In genomic region chr6:11201015-11201414, GRCh38 we compare ENCODE assay signal across 14 cellular contexts. TPM values are rescaled to one million over a fixed set of nuclear protein-coding genes. Genes with fewer than 3 reads are reported as not detected.
DNase-seq lines count a peak whose midpoint lies in the region; ATAC-seq and TF ChIP-seq lines count a peak whose summit lies in the region.
"Had no signal": no experiment of that assay in that cellular context is flagged by ENCODE, and none has a peak within 500 bp of the region (broad histone marks: within the 10 kb centered on the region; RNA-seq: fewer than 3 reads in every experiment).

No MANE protein-coding gene starts in this region.

- H2AK9ac ChIP-seq in IMR-90 (replicated peaks; ENCODE audit: low read depth, low read length, poor library complexity), result peak overlapping the region; percentile 12

- H3K4me1 ChIP-seq in IMR-90 (ENCODE audit: control insufficient read depth, insufficient read depth, low read length), result peaks cover 42% of the 10 kb centered on the region
- peaks cover 37% of the 10 kb centered on the region for H3K4me1 ChIP-seq in hepatocyte (ENCODE audit: insufficient read depth)

- H4K20me1 ChIP-seq in IMR-90 (ENCODE audit: insufficient read depth, low read length) (peaks cover 4% of the 10 kb centered on the region; the same call in 1 of the 2 replicates), hepatocyte (ENCODE audit: insufficient read depth, poor library complexity, severe bottlenecking) (no peaks in the 10 kb centered on the region)

- peaks cover 54% of the 10 kb centered on the region for H3K36me3 Mint-ChIP-seq in CD4-positive, alpha-beta T cell (ENCODE audit: low read depth)
- peaks cover 24% of the 10 kb centered on the region for H3K36me3 Mint-ChIP-seq in effector memory CD8-positive, alpha-beta T cell (ENCODE audit: insufficient read depth)
- H3K36me3 Mint-ChIP-seq in osteocyte (ENCODE audit: unreplicated experiment), result peaks cover 2% of the 10 kb centered on the region

- no TSS peak for BruUV-seq in IMR-90 (replicated peaks; lab: Mats Ljungman, UMichigan)

- peak overlapping the region; percentile 83 to 91 for H4K8ac ChIP-seq in IMR-90 (ENCODE audit: low read depth in 2 of 2, low read length in 2 of 2)

- POLR2A ChIA-PET in CD4-positive, alpha-beta T cell (lab: Charles Lee), result no interaction called here
- POLR2A ChIA-PET in IMR-90 (lab: Charles Lee; ENCODE audit: unreplicated experiment), result no interaction called here

- H2BK15ac ChIP-seq in IMR-90 (ENCODE audit: low read depth, low read length), result peak overlapping the region; percentile 88; the same call in 2 of the 3 replicates

- DNase-seq in CD4-positive, alpha-beta T cell, result no peak
- DNase-seq in IMR-90, result no peak
- DNase-seq in effector memory CD8-positive, alpha-beta T cell, result no peak
- DNase-seq in osteocyte (ENCODE audit: extremely low spot score, unreplicated experiment), result no peak
- DNase-seq in C1 segment of cervical spinal cord (lab: John Stamatoyannopoulos, UW), result no peak
- DNase-seq in hepatocyte (ENCODE audit: low spot score), result no peak
- DNase-seq: activated CD8-positive, alpha-beta memory T cell treated with anti-CD3 and anti-CD28 coated beads, Interleukin-2, amount 50 U/mL, for 48 hours; activated gamma-delta T cell treated with Interleukin-2 at 50 U/mL for 16 hours; left lung; NCI-H1105; NCI-H69; SHP77; stimulated activated CD4-positive, alpha-beta T cell treated with anti-CD3 and anti-CD28 coated beads, Interleukin-2, amount 100 ng/mL, for 48 hours had no signal

- no peak for ATAC-seq in CD4-positive, alpha-beta T cell (ENCODE audit: poor library complexity)
- ATAC-seq in IMR-90 (ENCODE audit: low read depth) (no peak), GM18517 (IDR thresholded peaks at IDR 0.05; ENCODE audit: unreplicated experiment) (no peak)
- ATAC-seq in effector memory CD8-positive, alpha-beta T cell (replicated peaks), result no peak
- ATAC-seq: left lung had no signal

- H3K9me1 ChIP-seq in IMR-90 (ENCODE audit: insufficient read depth, low read length), result peaks cover 40% of the 10 kb centered on the region

- H3K9ac ChIP-seq in IMR-90 (ENCODE audit: low read depth, low read length), result no peak overlapping the region

- peak overlapping the region; percentile 99 for H2AK5ac ChIP-seq in IMR-90 (ENCODE audit: low read depth, low read length)

- CTCF ChIA-PET in CD4-positive, alpha-beta T cell (lab: Charles Lee), result no interaction called here
- CTCF ChIA-PET in IMR-90 (lab: Yijun Ruan, JAX), result no interaction called here

- H2BK20ac ChIP-seq in IMR-90 (ENCODE audit: low read depth, low read length), result peak overlapping the region; percentile 93

- H3K4me3 ChIP-seq in IMR-90 (ENCODE audit: insufficient read depth, low read depth, low read length), result no peak overlapping the region
- no peak overlapping the region for H3K4me3 ChIP-seq in hepatocyte
- H3K4me3 ChIP-seq: left lung had no signal

- intact Hi-C loops in CD4-positive, alpha-beta T cell (cut with DNase I, micrococcal nuclease), result no loop called here
- intact Hi-C loops in IMR-90 (cut with micrococcal nuclease), result no loop called here

- H3K36me3 ChIP-seq in IMR-90 (ENCODE audit: control insufficient read depth, insufficient read depth, low read length), result 0 out of 2 replicates have a peak, but pooled peaks cover 5% of the 10 kb centered on the region
- no peaks in the 10 kb centered on the region for H3K36me3 ChIP-seq in hepatocyte (replicated peaks; ENCODE audit: insufficient read depth, low read depth)

- no peaks in the 10 kb centered on the region for H3K27me3 Mint-ChIP-seq in CD4-positive, alpha-beta T cell
- H3K27me3 Mint-ChIP-seq in effector memory CD8-positive, alpha-beta T cell, result no peaks in the 10 kb centered on the region
- no peaks in the 10 kb centered on the region for H3K27me3 Mint-ChIP-seq in osteocyte (ENCODE audit: unreplicated experiment)

- no peaks in the 10 kb centered on the region for H3K9me3 ChIP-seq in CD4-positive, alpha-beta T cell (ENCODE audit: control insufficient read depth, low read length)
- no peaks in the 10 kb centered on the region for H3K9me3 ChIP-seq in IMR-90 (ENCODE audit: control insufficient read depth, insufficient read depth, low read length)
- no peaks in the 10 kb centered on the region for H3K9me3 ChIP-seq in hepatocyte (ENCODE audit: low read depth)
- H3K9me3 ChIP-seq: left lung had no signal

- H3K4me1 Mint-ChIP-seq in CD4-positive, alpha-beta T cell (ENCODE audit: low read depth), result peaks cover 64% of the 10 kb centered on the region
- peaks cover 46 to 67% of the 10 kb centered on the region in 2 donors for H3K4me1 Mint-ChIP-seq in effector memory CD8-positive, alpha-beta T cell (ENCODE audit: low read depth in 2 of 2)
- H3K4me1 Mint-ChIP-seq in osteocyte (ENCODE audit: unreplicated experiment), result peaks cover 68% of the 10 kb centered on the region

- H3K79me1 ChIP-seq in IMR-90 (ENCODE audit: low read depth in 1 of 2, low read length in 2 of 2), result peaks cover 35 to 85% of the 10 kb centered on the region in 2 experiments

- H3K79me2 ChIP-seq in hepatocyte, result peaks cover 25% of the 10 kb centered on the region

- in situ Hi-C loops in IMR-90 (cut with MboI; ENCODE audit: low sequenced_read_pairs), result no loop called here

- H3K4me2 ChIP-seq in IMR-90 (ENCODE audit: low read depth, low read length) (no peak overlapping the region), hepatocyte (no peak overlapping the region)

- peak overlapping the region; percentile 94 for H3K14ac ChIP-seq in IMR-90 (replicated peaks; ENCODE audit: low read depth, low read length)

- no peak for TF ChIP-seq RAD21 in IMR-90 (IDR thresholded peaks at IDR 0.05; ENCODE audit: low read length)

- peak overlapping the region; percentile 62 for H4K5ac ChIP-seq in IMR-90 (ENCODE audit: low read depth, low read length)

- TF ChIP-seq POLR2A in IMR-90 (IDR thresholded peaks at IDR 0.05; ENCODE audit: low read depth, low read length), result no peak

- H4K91ac ChIP-seq in IMR-90 (ENCODE audit: insufficient read depth, low read depth, low read length), result peak overlapping the region; percentile 96

- peak overlapping the region; percentile 34 for H3K27ac Mint-ChIP-seq in CD4-positive, alpha-beta T cell
- peak overlapping the region; percentile 94 to 97 for H3K27ac Mint-ChIP-seq in effector memory CD8-positive, alpha-beta T cell
- peak overlapping the region; percentile 61 for H3K27ac Mint-ChIP-seq in osteocyte (ENCODE audit: unreplicated experiment)

- peak overlapping the region; percentile 90 for H3K18ac ChIP-seq in IMR-90 (ENCODE audit: low read depth, low read length)

- H3K9me3 Mint-ChIP-seq in CD4-positive, alpha-beta T cell, result no peaks in the 10 kb centered on the region
- no peaks in the 10 kb centered on the region for H3K9me3 Mint-ChIP-seq in effector memory CD8-positive, alpha-beta T cell
- no peaks in the 10 kb centered on the region for H3K9me3 Mint-ChIP-seq in osteocyte (ENCODE audit: unreplicated experiment)

- TF ChIP-seq CTCF in CD4-positive, alpha-beta T cell (IDR thresholded peaks at IDR 0.05), result no peak
- TF ChIP-seq CTCF in IMR-90 (conservative IDR thresholded peaks at IDR 0.05; ENCODE audit: low read depth, low read length) (no peak), osteocyte (IDR thresholded peaks at IDR 0.05) (no peak), hepatocyte (IDR thresholded peaks at IDR 0.05; ENCODE audit: poor library complexity) (no peak)

- no peaks in the 10 kb centered on the region for H3K9me2 ChIP-seq in hepatocyte (replicated peaks; ENCODE audit: insufficient read depth)

- no CpG with 5 or more reads among the region's 3 CpGs for WGBS in IMR-90 (ENCODE audit: extremely low coverage in 2 of 2, insufficient read length in 1 of 2), 2 experiments
- 67% methylated on average over 3 of the region's 3 CpGs for WGBS in hepatocyte (ENCODE audit: low lambda C conversion rate, missing lambda C conversion rate)

- peak overlapping the region; percentile 82 for H3K23ac ChIP-seq in IMR-90 (ENCODE audit: low read depth, low read length)

- peak overlapping the region; percentile 94 for H2BK5ac ChIP-seq in IMR-90 (ENCODE audit: low read depth, low read length, poor library complexity, severe bottlenecking)

- H3K56ac ChIP-seq in IMR-90 (ENCODE audit: extremely low read depth, insufficient read depth, low read length), result peak overlapping the region; percentile 47; the same call in 1 of the 2 replicates

- peak overlapping the region; percentile 92 for H3K4ac ChIP-seq in IMR-90 (ENCODE audit: low read depth, low read length)

- no peaks in the 10 kb centered on the region for H3K27me3 ChIP-seq in CD4-positive, alpha-beta T cell (ENCODE audit: control insufficient read depth, insufficient read depth, low read length)
- no peaks in the 10 kb centered on the region for H3K27me3 ChIP-seq in IMR-90 (ENCODE audit: control insufficient read depth, insufficient read depth, low read length)
- H3K27me3 ChIP-seq in hepatocyte, result no peaks in the 10 kb centered on the region
- H3K27me3 ChIP-seq: left lung had no signal

- H2BK120ac ChIP-seq in IMR-90 (ENCODE audit: low read depth, low read length), result peak overlapping the region; percentile 86

- no peak overlapping the region for H3K27ac ChIP-seq in CD4-positive, alpha-beta T cell (ENCODE audit: low read depth, low read length)
- H3K27ac ChIP-seq in IMR-90 (ENCODE audit: insufficient read depth, low read length) (peak overlapping the region; percentile 84), hepatocyte (no peak overlapping the region)

- peak overlapping the region; percentile 52 for H2AFZ ChIP-seq in IMR-90 (replicated peaks; ENCODE audit: low read length, poor library complexity)
- no peak overlapping the region for H2AFZ ChIP-seq in hepatocyte

- no peak overlapping the region for H3K4me3 Mint-ChIP-seq in CD4-positive, alpha-beta T cell
- H3K4me3 Mint-ChIP-seq in effector memory CD8-positive, alpha-beta T cell, result no peak overlapping the region
- no peak overlapping the region for H3K4me3 Mint-ChIP-seq in osteocyte (ENCODE audit: unreplicated experiment)

- dilution Hi-C loops in IMR-90 (cut with HindIII; ENCODE audit: low sequenced_read_pairs, unreplicated experiment), result no loop called here

TF ChIP-seq in IMR-90, 13 proteins besides CTCF, POLR2A, EP300 and RAD21 (continues in another document):
- no peak for TF ChIP-seq SMC3 (IDR thresholded peaks at IDR 0.05; ENCODE audit: low read depth, low read length)
- no peak for TF ChIP-seq MAFK (IDR thresholded peaks at IDR 0.05; ENCODE audit: low read depth, low read length)
- TF ChIP-seq RCOR1 (IDR thresholded peaks at IDR 0.05; ENCODE audit: insufficient replicate concordance, low read length), result no peak
- TF ChIP-seq NFE2L2 (IDR thresholded peaks at IDR 0.05; ENCODE audit: low read depth, low read length), result no peak

RNA-seq across cellular contexts. Expression of gene NEDD9, which starts 31.5 kb away (rescaled TPM):
- total RNA-seq in CD4-positive, alpha-beta T cell, result 10 to 100 TPM; 40.9 to 44.3 TPM
- 16.5 and 16.7 TPM in 2 replicates for total RNA-seq in IMR-90 (2012; rRNA removed)
- polyA plus RNA-seq in IMR-90 (2012; rRNA removed), result 7.6 and 8.2 TPM in 2 replicates
- polyA plus RNA-seq in IMR-90 (2012; cell fraction: cytosol; rRNA removed), result 5.4 and 7.2 TPM in 2 replicates
- polyA plus RNA-seq in IMR-90 (2012; cell fraction: nucleus; rRNA removed; ENCODE audit: low replicate concordance), result 9.9 and 17.1 TPM in 2 replicates
- total RNA-seq in osteocyte, result 8.8 and 10.3 TPM in 2 replicates
- 55.1 and 57.3 TPM in 2 replicates for total RNA-seq in hepatocyte
- polyA plus RNA-seq in hepatocyte, result 59.3 and 67.1 TPM in 2 replicates

Comparison
In these comparisons a context has a peak if more than half of its experiments do, and no peak if none do; other contexts are left out.
1. H3K27ac Mint-ChIP-seq: peak in every context shown above with its lines; median percentile 96 in effector memory CD8-positive, alpha-beta T cell; 61 in osteocyte; 34 in CD4-positive, alpha-beta T cell.